In genomic region chr6:32968093-32968769, GRCh38 we compare ENCODE assay signal across 8 cellular contexts. TPM values are rescaled to one million over a fixed set of nuclear protein-coding genes. Genes with fewer than 3 reads are reported as not detected.
DNase-seq lines count a peak whose midpoint lies in the region; ATAC-seq and TF ChIP-seq lines count a peak whose summit lies in the region.

TSS of gene BRD2 (plus strand) at chr6:32968594. CDS start at chr6:32972899, 4,305 bp downstream.

- TF ChIP-seq POLR2A in upper lobe of left lung (IDR thresholded peaks at IDR 0.05): peak; percentile 77 to 98 (median 90)

- TF ChIP-seq EP300 in upper lobe of left lung (IDR thresholded peaks at IDR 0.05): peak in 1 of 4 donors; percentile 48

- H3K27me3 ChIP-seq in heart right ventricle (no peaks in the 10 kb centered on the region), upper lobe of left lung (no peaks in the 10 kb centered on the region)

- H3K9me3 ChIP-seq in heart right ventricle (no peaks in the 10 kb centered on the region), upper lobe of left lung (no peaks in the 10 kb centered on the region)

- 0% methylated on average over 52 to 55 of the region's 55 CpGs for WGBS in heart right ventricle, 2 donors
- 0% methylated on average over 5 to 37 of the region's 55 CpGs for WGBS in upper lobe of left lung, 2 donors

- DNase-seq in GM04503 (ENCODE audit: low read depth) (peak; percentile 71), NCI-H146 (lab: John Stamatoyannopoulos, UW) (peak; percentile 96), amniotic epithelial cell (ENCODE audit: low read depth) (peak; percentile 93), heart right ventricle (peak; percentile 97 to 98), posterior vena cava (ENCODE audit: low spot score) (peak; percentile 99), upper lobe of left lung (peak; percentile 95 to 98)

- ATAC-seq in HG02763 (IDR thresholded peaks at IDR 0.05; ENCODE audit: unreplicated experiment) (peak; percentile 34), heart right ventricle (peak; percentile 68 to 81 (median 72)), upper lobe of left lung (ENCODE audit: low FRiP score in 2 of 2) (peak; percentile 81 to 88)

- H3K27ac ChIP-seq in heart right ventricle (peak within 1 kb of the TSS; percentile 93 to 100 (median 100)), upper lobe of left lung (peak within 1 kb of the TSS; percentile 98 to 100 (median 98))

- H3K36me3 ChIP-seq in heart right ventricle (peaks cover 3 to 12% (median 8%) of the 10 kb centered on the region in 9 donors), upper lobe of left lung (peaks cover 0 to 11% (median 6%) of the 10 kb centered on the region in 4 donors)

- TF ChIP-seq CTCF in heart right ventricle (IDR thresholded peaks at IDR 0.05): no peak
- peak in 2 of 6 experiments; percentile 13 to 23 for TF ChIP-seq CTCF in upper lobe of left lung (IDR thresholded peaks at IDR 0.05)

- H3K4me3 ChIP-seq in heart right ventricle (peak within 1 kb of the TSS; percentile 51 to 99 (median 90)), upper lobe of left lung (peak within 1 kb of the TSS; percentile 71 to 93 (median 84))

- intact Hi-C loops in T-helper 1 cell treated with Interleukin-12 subunit alpha and Interleukin-12 subunit beta and Interleukin-4 antibody, amounts not matched to agents 30 ng/mL and 1 ng/mL, for 36 hours (cut with micrococcal nuclease): loop anchor here (1.0 to 5.0 kb wide), 3 partner anchors 773 to 1566 kb away; partner anchors contain the start of genes MICA and RNF5
- intact Hi-C loops in heart right ventricle (cut with DNase I) (loop anchor here in 3 of 10 donors (1.0 to 5.0 kb wide), 4 partner anchors 15 to 229 kb away; partner anchors contain the start of gene HLA-DMA (in 1 of the 3)), posterior vena cava (cut with DNase I) (no loop called here)

- H3K4me1 ChIP-seq in heart right ventricle (peaks cover 3 to 46% (median 17%) of the 10 kb centered on the region in 9 donors), upper lobe of left lung (peaks cover 28 to 34% (median 33%) of the 10 kb centered on the region in 4 donors)

RNA-seq across cellular contexts. Expression of gene BRD2, which starts in this region (rescaled TPM):
- 313 and 336 TPM in 2 replicates for total RNA-seq in T-helper 1 cell treated with Interleukin-12 subunit alpha and Interleukin-12 subunit beta and Interleukin-4 antibody, amounts not matched to agents 30 ng/mL and 1 ng/mL, for 36 hours
- 10 to 100 TPM; 64.9 to 97.0 (median 74.9) TPM for total RNA-seq in heart right ventricle
- polyA plus RNA-seq in heart right ventricle: 10 to 100 TPM; 49.3 to 87.2 TPM
- total RNA-seq in posterior vena cava: 100 to 1,000 TPM; 125 to 129 TPM
- 100 to 1,000 TPM; 144 to 388 (median 183) TPM for total RNA-seq in upper lobe of left lung

Comparison
In these comparisons a context has a peak if more than half of its experiments do, and no peak if none do; other contexts are left out.
1. Peak in every context shown above with its lines: DNase-seq, ATAC-seq, H3K4me3 ChIP-seq and H3K27ac ChIP-seq.
2. ATAC-seq: peak in every context shown above with its lines; median percentile 84 in upper lobe of left lung; 72 in heart right ventricle; 34 in HG02763.